Comparison of ENCODE assay signal across 8 cellular contexts in the genomic region with DNA sequence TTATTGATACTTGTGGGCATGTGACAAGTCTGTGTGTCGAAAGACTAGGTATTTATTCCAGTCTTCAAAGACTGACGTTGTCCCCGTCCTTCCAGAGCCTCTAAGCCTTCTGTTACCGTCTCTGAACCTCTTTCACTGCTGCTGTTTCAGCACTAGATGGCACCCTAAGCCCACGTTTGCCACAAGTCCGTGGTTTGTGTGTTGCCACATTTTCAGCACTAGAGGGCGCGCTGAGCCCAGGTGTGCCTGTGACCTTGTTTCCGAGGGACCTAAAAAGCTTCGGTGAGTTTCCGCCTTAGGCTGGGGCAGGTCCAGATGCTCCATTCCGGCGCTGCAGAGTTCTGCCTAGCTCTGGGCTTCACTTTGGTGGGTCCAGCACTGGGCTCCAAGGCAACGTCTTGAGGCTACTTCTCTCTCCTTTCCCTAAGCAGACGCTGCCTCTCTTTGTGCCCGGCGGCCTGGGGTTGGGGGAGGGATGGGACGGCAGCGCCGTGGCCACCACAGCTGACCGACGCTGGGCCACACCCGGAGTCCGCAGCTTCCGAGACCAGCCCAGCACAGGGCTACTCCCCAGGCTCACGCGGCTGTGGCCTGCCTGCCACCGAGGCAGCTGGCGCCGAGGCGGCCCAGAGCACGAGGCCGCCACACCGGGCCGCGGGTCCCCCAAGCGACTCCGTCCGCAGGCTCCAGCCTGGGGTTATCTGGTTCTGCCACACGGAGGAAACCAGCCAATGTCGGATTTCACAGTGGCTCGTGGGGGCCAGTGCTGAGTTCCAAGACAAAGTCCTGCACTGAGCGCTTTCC.
DNase-seq lines count a peak whose midpoint lies in the region; ATAC-seq, FAIRE-seq and TF ChIP-seq lines count a peak whose summit lies in the region.

No MANE protein-coding gene starts in this region.

- peaks cover 5% of the 10 kb centered on the region for H3K4me1 ChIP-seq in colonic mucosa
- peaks cover 34% of the 10 kb centered on the region for H3K4me1 ChIP-seq in HepG2 (ENCODE audit: insufficient read depth, low read length)

- TF ChIP-seq POLR2A in HepG2 (IDR thresholded peaks at IDR 0.05; ENCODE audit: insufficient read depth in 1 of 2, low read depth in 2 of 2, low read length in 2 of 2), result no peak

- H3K9ac ChIP-seq in colonic mucosa (ENCODE audit: low read depth in 2 of 2, low read length in 2 of 2) (no peak overlapping the region), HepG2 (ENCODE audit: insufficient read depth, low read depth, low read length) (no peak overlapping the region)

- peak; percentile 47 for DNase-seq in AG09319 (ENCODE audit: extremely low read depth, low read depth)
- DNase-seq in NCI-H345 treated with DMSO at 0.1 percent for 48 hours (lab: John Stamatoyannopoulos, UW; ENCODE audit: unreplicated experiment), result peak; percentile 32
- DNase-seq in activated CD4-positive, alpha-beta T cell treated with anti-CD3 and anti-CD28 coated beads for 48 hours, result peak; percentile 87
- peak; percentile 78 for DNase-seq in colonic mucosa
- peak; percentile 65 for DNase-seq in HepG2 (ENCODE audit: low spot score)
- peak; percentile 67 to 73 for DNase-seq in stimulated activated CD4-positive, alpha-beta T cell treated with anti-CD3 and anti-CD28 coated beads, Interleukin-4, amount 100 ng/mL, for 4 hours

- H3K27ac ChIP-seq in colonic mucosa (no peak overlapping the region), HepG2 (ENCODE audit: extremely low read length, insufficient read depth, low read length) (peak overlapping the region; percentile 38)

- CTCF ChIA-PET in HepG2 (lab: Yijun Ruan, JAX; ENCODE audit: low intra/inter-chr PET ratio, low total read pairs), result interaction anchor here (0.9 to 1.6 kb wide), 4 partner anchors 13 to 389 kb away, joined by 3 to 11 read pairs (median 4); no protein-coding TSS in a partner anchor

- no peaks in the 10 kb centered on the region for H3K27me3 ChIP-seq in colonic mucosa
- H3K27me3 ChIP-seq in HepG2 (ENCODE audit: control insufficient read depth in 1 of 2, insufficient read depth in 2 of 2, low read length in 2 of 2), result peaks cover 0 to 10% of the 10 kb centered on the region in 2 experiments; a peak in 2 of 5 replicates

- H3K9me3 ChIP-seq in colonic mucosa (no peaks in the 10 kb centered on the region), HepG2 (ENCODE audit: low read length) (no peaks in the 10 kb centered on the region)

- TF ChIP-seq RAD21 in HepG2 (CRISPR knock-in tag; IDR thresholded peaks at IDR 0.05), result peak; percentile 100

- no peak overlapping the region for H3K4me3 ChIP-seq in colonic mucosa
- no peak overlapping the region for H3K4me3 ChIP-seq in HepG2 (replicated peaks in 1 of 3; ENCODE audit: insufficient read depth in 1 of 3, low read depth in 2 of 3, low read length in 3 of 3)

- peak; percentile 85 for FAIRE-seq in HepG2 (lab: Jason Lieb, UNC)

- POLR2A ChIA-PET in HepG2 (lab: Yijun Ruan, JAX), result no interaction called here

- TF ChIP-seq CTCF in AG09319 (IDR thresholded peaks at IDR 0.05; ENCODE audit: low read depth, low read length) (peak; percentile 99), colonic mucosa (IDR thresholded peaks at IDR 0.05) (peak; percentile 100), HepG2 (CRISPR knock-in tag; IDR thresholded peaks at IDR 0.05) (peak; percentile 100)

- intact Hi-C loops in colonic mucosa (cut with DNase I) (no loop called here), HepG2 (cut with micrococcal nuclease; ENCODE audit: unreplicated experiment) (loop anchor here (1.0 kb wide), 3 partner anchors 75 to 339 kb away; no protein-coding TSS in a partner anchor)

- H3K79me2 ChIP-seq in HepG2 (ENCODE audit: insufficient read depth, low read length), result no peaks in the 10 kb centered on the region

- H3K36me3 ChIP-seq in colonic mucosa (no peaks in the 10 kb centered on the region), HepG2 (replicated peaks in 1 of 2; ENCODE audit: control insufficient read depth in 1 of 2, insufficient read depth in 2 of 2, low read length in 2 of 2) (no peaks in the 10 kb centered on the region)

- BruUV-seq in HepG2 (replicated peaks; lab: Mats Ljungman, UMichigan), result no TSS peak

- WGBS in HepG2 (ENCODE audit: low lambda C conversion rate), result 75% methylated on average over 17 of the region's 43 CpGs

- no peak for TF ChIP-seq EP300 in HepG2 (IDR thresholded peaks at IDR 0.05; ENCODE audit: low read depth in 2 of 2, low read length in 2 of 2)
- TF ChIP-seq EP300 in HepG2 (CRISPR knock-in tag; IDR thresholded peaks at IDR 0.05; ENCODE audit: borderline replicate concordance), result no peak

- H3K4me2 ChIP-seq in HepG2 (ENCODE audit: low read depth, low read length), result no peak overlapping the region

- in situ Hi-C loops in HepG2 (cut with HindIII; ENCODE audit: extremely low pct_ligation_motif_present, low pct_unique_long_range_greater_than_20kb), result no loop called here

- H2AFZ ChIP-seq in HepG2 (ENCODE audit: low read length), result no peak overlapping the region

- ATAC-seq in GM18873 (IDR thresholded peaks at IDR 0.05; ENCODE audit: low FRiP score, unreplicated experiment) (peak; percentile 89), HG03135 (IDR thresholded peaks at IDR 0.05; ENCODE audit: unreplicated experiment) (peak; percentile 95), HepG2 (peak; percentile 84)

- H4K20me1 ChIP-seq in HepG2 (ENCODE audit: insufficient read depth, low read length), result no peaks in the 10 kb centered on the region

TF ChIP-seq in HepG2, 621 proteins besides CTCF, POLR2A, EP300 and RAD21 (continues in another document):
- TF ChIP-seq, protein P1, sequence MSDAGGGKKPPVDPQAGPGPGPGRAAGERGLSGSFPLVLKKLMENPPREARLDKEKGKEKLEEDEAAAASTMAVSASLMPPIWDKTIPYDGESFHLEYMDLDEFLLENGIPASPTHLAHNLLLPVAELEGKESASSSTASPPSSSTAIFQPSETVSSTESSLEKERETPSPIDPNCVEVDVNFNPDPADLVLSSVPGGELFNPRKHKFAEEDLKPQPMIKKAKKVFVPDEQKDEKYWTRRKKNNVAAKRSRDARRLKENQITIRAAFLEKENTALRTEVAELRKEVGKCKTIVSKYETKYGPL (CRISPR knock-in tag; IDR thresholded peaks at IDR 0.05), result no peak
- TF ChIP-seq, protein P2, sequence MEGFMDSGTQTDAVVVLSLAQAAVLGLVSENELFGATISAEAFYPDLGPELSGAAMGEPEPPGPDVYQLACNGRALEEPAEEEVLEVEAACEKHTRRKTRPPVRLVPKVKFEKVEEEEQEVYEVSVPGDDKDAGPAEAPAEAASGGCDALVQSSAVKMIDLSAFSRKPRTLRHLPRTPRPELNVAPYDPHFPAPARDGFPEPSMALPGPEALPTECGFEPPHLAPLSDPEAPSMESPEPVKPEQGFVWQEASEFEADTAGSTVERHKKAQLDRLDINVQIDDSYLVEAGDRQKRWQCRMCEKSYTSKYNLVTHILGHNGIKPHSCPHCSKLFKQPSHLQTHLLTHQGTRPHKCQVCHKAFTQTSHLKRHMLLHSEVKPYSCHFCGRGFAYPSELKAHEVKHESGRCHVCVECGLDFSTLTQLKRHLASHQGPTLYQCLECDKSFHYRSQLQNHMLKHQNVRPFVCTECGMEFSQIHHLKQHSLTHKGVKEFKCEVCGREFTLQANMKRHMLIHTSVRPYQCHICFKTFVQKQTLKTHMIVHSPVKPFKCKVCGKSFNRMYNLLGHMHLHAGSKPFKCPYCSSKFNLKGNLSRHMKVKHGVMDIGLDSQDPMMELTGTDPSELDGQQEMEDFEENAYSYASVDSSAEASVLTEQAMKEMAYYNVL (CRISPR knock-in tag; IDR thresholded peaks at IDR 0.05; ENCODE audit: borderline replicate concordance), result peak; percentile 43; the same call in 1 of the 2 replicates
- 0 out of 2 replicates have a peak, but pooled peaks have one; percentile 63 for TF ChIP-seq ZNF788 (CRISPR knock-in tag; IDR thresholded peaks at IDR 0.05; ENCODE audit: borderline replicate concordance)
- peak; percentile 48; the same call in 1 of the 2 replicates for TF ChIP-seq FOSL2 (CRISPR knock-in tag; IDR thresholded peaks at IDR 0.05)
- no peak for TF ChIP-seq ZNF138 (CRISPR knock-in tag; IDR thresholded peaks at IDR 0.05; ENCODE audit: low read depth)
- TF ChIP-seq ZC3H13 (CRISPR knock-in tag; IDR thresholded peaks at IDR 0.05), result no peak
- TF ChIP-seq NFE2 (CRISPR knock-in tag; IDR thresholded peaks at IDR 0.05), result no peak
- TF ChIP-seq ZFY (CRISPR knock-in tag; IDR thresholded peaks at IDR 0.05), result no peak
- TF ChIP-seq PRMT3 (CRISPR knock-in tag; IDR thresholded peaks at IDR 0.05; ENCODE audit: borderline replicate concordance, low read depth), result no peak
- no peak for TF ChIP-seq ELF1 (CRISPR knock-in tag; IDR thresholded peaks at IDR 0.05)
- no peak for TF ChIP-seq ZNF274 (CRISPR knock-in tag; IDR thresholded peaks at IDR 0.05)
- TF ChIP-seq, protein P3, sequence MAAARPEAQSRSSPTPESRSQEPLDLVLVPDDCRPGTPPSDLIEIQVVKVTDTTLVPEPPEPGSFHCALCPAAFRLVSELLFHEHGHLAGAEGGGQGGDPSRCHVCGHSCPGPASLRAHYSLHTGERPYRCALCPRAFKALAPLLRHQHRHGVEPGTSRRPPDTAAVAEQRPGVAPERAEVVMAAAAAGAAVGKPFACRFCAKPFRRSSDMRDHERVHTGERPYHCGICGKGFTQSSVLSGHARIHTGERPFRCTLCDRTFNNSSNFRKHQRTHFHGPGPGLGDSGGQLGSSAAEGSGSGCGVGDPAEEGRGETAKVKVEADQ (CRISPR knock-in tag; IDR thresholded peaks at IDR 0.05; ENCODE audit: borderline replicate concordance), result 0 out of 2 replicates have a peak, but pooled peaks have one; percentile 22
- peak; percentile 94 for TF ChIP-seq CBX1 (IDR thresholded peaks at IDR 0.05; ENCODE audit: low read depth)
- TF ChIP-seq MTA1 (CRISPR knock-in tag; IDR thresholded peaks at IDR 0.05; ENCODE audit: borderline replicate concordance), result 0 out of 2 replicates have a peak, but pooled peaks have one; percentile 36
- TF ChIP-seq ZNF619 (CRISPR knock-in tag; IDR thresholded peaks at IDR 0.05), result peak; percentile 95
- TF ChIP-seq GABPA (IDR thresholded peaks at IDR 0.05; ENCODE audit: low read depth, low read length), result 0 out of 2 replicates have a peak, but pooled peaks have one; percentile 4
- TF ChIP-seq GABPA (CRISPR knock-in tag; IDR thresholded peaks at IDR 0.05; ENCODE audit: low read depth), result no peak
- peak; percentile 51 for TF ChIP-seq FOXO1 (CRISPR knock-in tag; IDR thresholded peaks at IDR 0.05)
- peak; percentile 85 for TF ChIP-seq BORCS8-MEF2B (CRISPR knock-in tag; IDR thresholded peaks at IDR 0.05)

Comparison
In these comparisons a context has a peak if more than half of its experiments do, and no peak if none do; other contexts are left out.
1. DNase-seq: peak in every context shown above with its lines; median percentile 87 in activated CD4-positive, alpha-beta T cell treated with anti-CD3 and anti-CD28 coated beads for 48 hours; 78 in colonic mucosa; 70 in stimulated activated CD4-positive, alpha-beta T cell treated with anti-CD3 and anti-CD28 coated beads, Interleukin-4, amount 100 ng/mL, for 4 hours; 65 in HepG2; 47 in AG09319; 32 in NCI-H345 treated with DMSO at 0.1 percent for 48 hours.